Comparison of ENCODE assay signal across 7 cellular contexts in genomic region chr19:38290631-38291147, GRCh38. TPM values are rescaled to one million over a fixed set of nuclear protein-coding genes. Genes with fewer than 3 reads are reported as not detected.
DNase-seq lines count a peak whose midpoint lies in the region; ATAC-seq, FAIRE-seq and TF ChIP-seq lines count a peak whose summit lies in the region.

No MANE protein-coding gene starts in this region.

- no peaks in the 10 kb centered on the region for H4K20me1 ChIP-seq in GM12878 (ENCODE audit: control insufficient read depth, insufficient read depth)

- no peaks in the 10 kb centered on the region for H3K79me2 ChIP-seq in GM12878 (ENCODE audit: control insufficient read depth, insufficient read depth, low read length)

- POLR2A ChIA-PET in GM12878 (lab: Charles Lee) (no interaction called here), HEK293T (lab: Yijun Ruan, JAX) (no interaction called here)

- SMC1A ChIA-PET in GM12878 (lab: Charles Lee; ENCODE audit: uncharacterized antibody, unreplicated experiment), result no interaction called here

- in situ Hi-C loops in GM12878 (cut with MboI), result no loop called here

- BruUV-seq in GM12878 (replicated peaks; lab: Mats Ljungman, UMichigan), result no TSS peak

- no peaks in the 10 kb centered on the region for H3K4me1 ChIP-seq in GM12878 (ENCODE audit: control insufficient read depth, insufficient read depth, low read length)

- FAIRE-seq in GM12878 (lab: Jason Lieb, UNC), result no peak

- RAD21 ChIA-PET in GM12878 (lab: Charles Lee; ENCODE audit: unreplicated experiment), result no interaction called here

- no peak overlapping the region for H3K4me3 ChIP-seq in GM12878
- H3K4me3 ChIP-seq in kidney epithelial cell (ENCODE audit: low read depth, low read length), result no peak overlapping the region

- ATAC-seq in GM12878 (peak; percentile 33; the same call in 1 of the 3 replicates), HG02763 (IDR thresholded peaks at IDR 0.05; ENCODE audit: unreplicated experiment) (no peak)

- DNase-seq in HPDE6-E6E7 (ENCODE audit: extremely low spot score), result peak; percentile 77
- DNase-seq in GM12878 (ENCODE audit: low read depth, low spot score), result no peak
- peak; percentile 90 for DNase-seq in kidney epithelial cell (ENCODE audit: low read depth)
- DNase-seq in ureter (ENCODE audit: low spot score), result peak; percentile 84
- DNase-seq in middle frontal gyrus (ENCODE audit: extremely low spot score, low spot score), result no peak
- no peak for DNase-seq in HEK293T (ENCODE audit: extremely low spot score)

- TF ChIP-seq POLR2A in GM12878 (IDR thresholded peaks at IDR 0.05; ENCODE audit: low read depth, low read length), result no peak

- intact Hi-C loops in GM12878 (cut with micrococcal nuclease; ENCODE audit: unreplicated experiment), result no loop called here

- no peaks in the 10 kb centered on the region for H3K9me3 ChIP-seq in GM12878 (replicated peaks; ENCODE audit: control insufficient read depth, insufficient read depth, low read length)

- H3K36me3 ChIP-seq in GM12878 (ENCODE audit: control insufficient read depth in 2 of 2, insufficient read depth in 2 of 2, low read length in 1 of 2), result no peaks in the 10 kb centered on the region
- peaks cover 3% of the 10 kb centered on the region for H3K36me3 ChIP-seq in kidney epithelial cell (ENCODE audit: control insufficient read depth, insufficient read depth, low read length)

- 39% methylated on average over 13 of the region's 13 CpGs for WGBS in GM12878 (ENCODE audit: insufficient coverage, insufficient replicate concordance, low lambda C conversion rate, missing lambda C conversion rate)

- H3K27ac ChIP-seq in GM12878 (ENCODE audit: control insufficient read depth, insufficient read depth), result no peak overlapping the region

- no peak overlapping the region for H2AFZ ChIP-seq in GM12878 (ENCODE audit: control insufficient read depth, low read depth, low read length)

- CTCF ChIA-PET in GM12878 (lab: Yijun Ruan, JAX), result no interaction called here
- CTCF ChIA-PET in HEK293T (lab: Yijun Ruan, JAX), result no interaction called here

- H3K27me3 ChIP-seq in GM12878 (replicated peaks in 1 of 2; ENCODE audit: control insufficient read depth in 2 of 2, insufficient read depth in 2 of 2, low read length in 1 of 2) (no peaks in the 10 kb centered on the region), kidney epithelial cell (ENCODE audit: control insufficient read depth, insufficient read depth, low read length) (no peaks in the 10 kb centered on the region)

- no peak overlapping the region for H3K9ac ChIP-seq in GM12878 (ENCODE audit: control insufficient read depth, insufficient read depth, low read length)

- TF ChIP-seq RAD21 in GM12878 (IDR thresholded peaks at IDR 0.05; ENCODE audit: insufficient read depth, low read depth, low read length), result no peak

- no peak for TF ChIP-seq EP300 in GM12878 (IDR thresholded peaks at IDR 0.05; ENCODE audit: borderline replicate concordance in 1 of 2, control insufficient read depth in 1 of 2, low read depth in 2 of 2, low read length in 2 of 2)

- H3K4me2 ChIP-seq in GM12878 (ENCODE audit: control insufficient read depth, insufficient read depth), result no peak overlapping the region

- TF ChIP-seq CTCF in GM12878 (IDR thresholded peaks at IDR 0.05 in 2 of 3, conservative IDR thresholded peaks at IDR 0.05 in 1 of 3; ENCODE audit: control insufficient read depth in 2 of 3, extremely low read depth in 1 of 3, insufficient read depth in 1 of 3, low read depth in 3 of 3, low read length in 3 of 3), result no peak
- TF ChIP-seq CTCF in kidney epithelial cell (IDR thresholded peaks at IDR 0.05; ENCODE audit: insufficient read depth, low read length, poor library complexity, severe bottlenecking), result no peak

RNA-seq across cellular contexts. Expression of gene C19orf33, which starts 13.4 kb away (rescaled TPM):
- total RNA-seq in GM12878 (2013; cell fraction: nucleolus; rRNA removed), result not detected in 2 replicates
- total RNA-seq in GM12878 (2014; rRNA removed) (0.45 TPM in 1 of 2 replicates, not detected in the other), GM12878 (2014; rRNA removed; fragmentation: Illumina TruSeq; extraction: Trizol) (not detected in 2 replicates), GM12878 (2021) (not detected in 2 replicates), kidney epithelial cell (273 and 300 TPM in 2 replicates), ureter (129 TPM)
- polyA plus RNA-seq in GM12878 (2011; ENCODE audit: low read depth), result not detected
- polyA plus RNA-seq in GM12878 (2011; rRNA removed) (not detected in 2 replicates), GM12878 (2014; fragmentation: Illumina TruSeq; extraction: Trizol) (not detected in 2 replicates), GM12878 (2014; fragmentation: Nextera tagmentation; extraction: Ambion mirVana) (not detected), GM12878 (2014; rRNA removed) (0.57 TPM in 1 of 2 replicates, not detected in the other), GM12878 (2016; fragmentation: Nextera tagmentation; extraction: Ambion mirVana) (under 1 TPM in 1 of 2 experiments, not detected in 1; 0.28 TPM)
- polyA plus RNA-seq in GM12878 (2011; cell fraction: cytosol; rRNA removed), result not detected in 2 replicates
- not detected in 2 replicates for polyA plus RNA-seq in GM12878 (2011; cell fraction: nucleus; rRNA removed)
- not detected in 2 replicates for polyA plus RNA-seq in GM12878 (2012)
- not detected in 2 replicates for polyA minus RNA-seq in GM12878 (2011; rRNA and poly(A)+ RNA removed)
- 4.0 and 4.3 TPM in 2 replicates for polyA minus RNA-seq in GM12878 (2011; cell fraction: cytosol; rRNA and poly(A)+ RNA removed)
- polyA minus RNA-seq in GM12878 (2011; cell fraction: nucleus; rRNA and poly(A)+ RNA removed), result 1.7 TPM in 1 of 2 replicates, not detected in the other

RNA-seq across cellular contexts. Expression of gene YIF1B, which starts 25.1 kb away (rescaled TPM):
- 21.0 and 28.2 TPM in 2 replicates for total RNA-seq in GM12878 (2013; cell fraction: nucleolus; rRNA removed)
- 66.5 and 68.0 TPM in 2 replicates for total RNA-seq in GM12878 (2014; rRNA removed)
- 28.1 and 30.4 TPM in 2 replicates for total RNA-seq in GM12878 (2014; rRNA removed; fragmentation: Illumina TruSeq; extraction: Trizol)
- total RNA-seq in GM12878 (2021), result 51.8 and 53.3 TPM in 2 replicates
- 29.1 TPM for polyA plus RNA-seq in GM12878 (2011; ENCODE audit: low read depth)
- polyA plus RNA-seq in GM12878 (2011; rRNA removed), result 21.8 and 55.2 TPM in 2 replicates
- polyA plus RNA-seq in GM12878 (2011; cell fraction: cytosol; rRNA removed), result 106 and 141 TPM in 2 replicates
- 83.0 and 83.2 TPM in 2 replicates for polyA plus RNA-seq in GM12878 (2011; cell fraction: nucleus; rRNA removed)
- 50.6 and 56.6 TPM in 2 replicates for polyA plus RNA-seq in GM12878 (2012)
- polyA plus RNA-seq in GM12878 (2014; fragmentation: Illumina TruSeq; extraction: Trizol), result 9.1 and 36.2 TPM in 2 replicates
- polyA plus RNA-seq in GM12878 (2014; fragmentation: Nextera tagmentation; extraction: Ambion mirVana), result 10 to 100 TPM in 1 of 2 experiments, 1 to 10 TPM in 1; 1.3 to 11.6 TPM
- 101 and 111 TPM in 2 replicates for polyA plus RNA-seq in GM12878 (2014; rRNA removed)
- polyA plus RNA-seq in GM12878 (2016; fragmentation: Nextera tagmentation; extraction: Ambion mirVana), result 100 to 1,000 TPM in 1 of 2 experiments, 10 to 100 TPM in 1; 95.4 to 106 TPM
- polyA minus RNA-seq in GM12878 (2011; rRNA and poly(A)+ RNA removed), result 33.1 and 60.1 TPM in 2 replicates
- polyA minus RNA-seq in GM12878 (2011; cell fraction: cytosol; rRNA and poly(A)+ RNA removed), result 26.1 and 29.9 TPM in 2 replicates
- polyA minus RNA-seq in GM12878 (2011; cell fraction: nucleus; rRNA and poly(A)+ RNA removed), result 7.5 and 12.6 TPM in 2 replicates
- total RNA-seq in kidney epithelial cell, result 66.7 and 80.6 TPM in 2 replicates
- 25.1 TPM for total RNA-seq in ureter

RNA-seq across cellular contexts. Expression of gene SPINT2, which starts 26.3 kb away (rescaled TPM):
- 3.9 and 5.4 TPM in 2 replicates for total RNA-seq in GM12878 (2013; cell fraction: nucleolus; rRNA removed)
- 17.8 and 27.0 TPM in 2 replicates for total RNA-seq in GM12878 (2014; rRNA removed)
- total RNA-seq in GM12878 (2014; rRNA removed; fragmentation: Illumina TruSeq; extraction: Trizol), result 17.3 and 17.5 TPM in 2 replicates
- 18.8 and 25.8 TPM in 2 replicates for total RNA-seq in GM12878 (2021)
- polyA plus RNA-seq in GM12878 (2011; ENCODE audit: low read depth), result 7.5 TPM
- 0.15 and 0.27 TPM in 2 replicates for polyA plus RNA-seq in GM12878 (2011; rRNA removed)
- 0.21 and 0.64 TPM in 2 replicates for polyA plus RNA-seq in GM12878 (2011; cell fraction: cytosol; rRNA removed)
- 0.49 TPM in 1 of 2 replicates, not detected in the other for polyA plus RNA-seq in GM12878 (2011; cell fraction: nucleus; rRNA removed)
- 10.9 and 14.1 TPM in 2 replicates for polyA plus RNA-seq in GM12878 (2012)
- 6.9 and 14.1 TPM in 2 replicates for polyA plus RNA-seq in GM12878 (2014; fragmentation: Illumina TruSeq; extraction: Trizol)
- 10 to 100 TPM in 1 of 2 experiments, 1 to 10 TPM in 1; 6.5 to 10.2 TPM for polyA plus RNA-seq in GM12878 (2014; fragmentation: Nextera tagmentation; extraction: Ambion mirVana)
- polyA plus RNA-seq in GM12878 (2014; rRNA removed), result 19.8 and 22.6 TPM in 2 replicates
- 10 to 100 TPM; 22.2 to 26.5 TPM for polyA plus RNA-seq in GM12878 (2016; fragmentation: Nextera tagmentation; extraction: Ambion mirVana)
- polyA minus RNA-seq in GM12878 (2011; rRNA and poly(A)+ RNA removed), result 0.44 TPM in 1 of 2 replicates, not detected in the other
- polyA minus RNA-seq in GM12878 (2011; cell fraction: cytosol; rRNA and poly(A)+ RNA removed), result not detected in 2 replicates
- not detected in 2 replicates for polyA minus RNA-seq in GM12878 (2011; cell fraction: nucleus; rRNA and poly(A)+ RNA removed)
- total RNA-seq in kidney epithelial cell, result 591 and 806 TPM in 2 replicates
- total RNA-seq in ureter, result 286 TPM

RNA-seq across cellular contexts. Expression of gene KCNK6, which starts 29.0 kb away (rescaled TPM):
- total RNA-seq in GM12878 (2013; cell fraction: nucleolus; rRNA removed), result 0.15 and 0.83 TPM in 2 replicates
- 1.1 and 1.2 TPM in 2 replicates for total RNA-seq in GM12878 (2014; rRNA removed)
- 0.74 and 1.1 TPM in 2 replicates for total RNA-seq in GM12878 (2014; rRNA removed; fragmentation: Illumina TruSeq; extraction: Trizol)
- total RNA-seq in GM12878 (2021), result 0.98 and 1.1 TPM in 2 replicates
- 2.0 TPM for polyA plus RNA-seq in GM12878 (2011; ENCODE audit: low read depth)
- polyA plus RNA-seq in GM12878 (2011; rRNA removed), result 0.04 TPM in 2 replicates
- 0.02 and 0.04 TPM in 2 replicates for polyA plus RNA-seq in GM12878 (2011; cell fraction: cytosol; rRNA removed)
- polyA plus RNA-seq in GM12878 (2011; cell fraction: nucleus; rRNA removed), result 0.03 and 0.06 TPM in 2 replicates
- polyA plus RNA-seq in GM12878 (2012), result 2.1 and 2.4 TPM in 2 replicates
- 0.98 and 1.4 TPM in 2 replicates for polyA plus RNA-seq in GM12878 (2014; fragmentation: Illumina TruSeq; extraction: Trizol)
- polyA plus RNA-seq in GM12878 (2014; fragmentation: Nextera tagmentation; extraction: Ambion mirVana), result under 1 TPM; 0.47 to 0.57 TPM
- 1.4 TPM in 2 replicates for polyA plus RNA-seq in GM12878 (2014; rRNA removed)
- polyA plus RNA-seq in GM12878 (2016; fragmentation: Nextera tagmentation; extraction: Ambion mirVana), result 1 to 10 TPM in 1 of 2 experiments, under 1 TPM in 1; 0.91 to 1.3 TPM
- polyA minus RNA-seq in GM12878 (2011; rRNA and poly(A)+ RNA removed), result 0.07 and 0.10 TPM in 2 replicates
- polyA minus RNA-seq in GM12878 (2011; cell fraction: cytosol; rRNA and poly(A)+ RNA removed), result not detected in 2 replicates
- polyA minus RNA-seq in GM12878 (2011; cell fraction: nucleus; rRNA and poly(A)+ RNA removed), result not detected in 2 replicates
- total RNA-seq in kidney epithelial cell, result 3.6 and 4.1 TPM in 2 replicates
- total RNA-seq in ureter, result 4.8 TPM

RNA-seq across cellular contexts. Expression of gene PPP1R14A, which starts 34.5 kb away (rescaled TPM):
- not detected in 2 replicates for total RNA-seq in GM12878 (2013; cell fraction: nucleolus; rRNA removed)
- total RNA-seq in GM12878 (2014; rRNA removed) (not detected in 2 replicates), GM12878 (2014; rRNA removed; fragmentation: Illumina TruSeq; extraction: Trizol) (not detected in 2 replicates), GM12878 (2021) (not detected in 2 replicates), kidney epithelial cell (1.6 and 5.3 TPM in 2 replicates), ureter (98.6 TPM)
- polyA plus RNA-seq in GM12878 (2011; ENCODE audit: low read depth), result not detected
- polyA plus RNA-seq in GM12878 (2011; rRNA removed) (not detected in 2 replicates), GM12878 (2014; fragmentation: Illumina TruSeq; extraction: Trizol) (not detected in 2 replicates), GM12878 (2014; fragmentation: Nextera tagmentation; extraction: Ambion mirVana) (not detected), GM12878 (2014; rRNA removed) (not detected in 2 replicates), GM12878 (2016; fragmentation: Nextera tagmentation; extraction: Ambion mirVana) (not detected)
- polyA plus RNA-seq in GM12878 (2011; cell fraction: cytosol; rRNA removed), result not detected in 2 replicates
- not detected in 2 replicates for polyA plus RNA-seq in GM12878 (2011; cell fraction: nucleus; rRNA removed)
- polyA plus RNA-seq in GM12878 (2012), result not detected in 2 replicates
- polyA minus RNA-seq in GM12878 (2011; rRNA and poly(A)+ RNA removed), result not detected in 2 replicates
- not detected in 2 replicates for polyA minus RNA-seq in GM12878 (2011; cell fraction: cytosol; rRNA and poly(A)+ RNA removed)
- polyA minus RNA-seq in GM12878 (2011; cell fraction: nucleus; rRNA and poly(A)+ RNA removed), result not detected in 2 replicates

Comparison
In these comparisons a context has a peak if more than half of its experiments do, and no peak if none do; other contexts are left out.
1. DNase-seq: peak in HPDE6-E6E7 (single experiment), kidney epithelial cell (single experiment) and ureter (single experiment); none in GM12878 (single experiment), middle frontal gyrus (single experiment) and HEK293T (single experiment).
2. RNA of gene C19orf33, which starts 13.4 kb away (total RNA-seq): 273 to 300 TPM in kidney epithelial cell and 129 TPM in ureter (single experiment); 0.45 TPM in GM12878; every median in the first group is over 10 times any median in the second.
3. RNA of gene SPINT2, which starts 26.3 kb away (total RNA-seq): 591 to 806 TPM in kidney epithelial cell and 286 TPM in ureter (single experiment); 3.9 to 27.0 TPM in GM12878; every median in the first group is over 10 times any median in the second.